In the genomic region with DNA sequence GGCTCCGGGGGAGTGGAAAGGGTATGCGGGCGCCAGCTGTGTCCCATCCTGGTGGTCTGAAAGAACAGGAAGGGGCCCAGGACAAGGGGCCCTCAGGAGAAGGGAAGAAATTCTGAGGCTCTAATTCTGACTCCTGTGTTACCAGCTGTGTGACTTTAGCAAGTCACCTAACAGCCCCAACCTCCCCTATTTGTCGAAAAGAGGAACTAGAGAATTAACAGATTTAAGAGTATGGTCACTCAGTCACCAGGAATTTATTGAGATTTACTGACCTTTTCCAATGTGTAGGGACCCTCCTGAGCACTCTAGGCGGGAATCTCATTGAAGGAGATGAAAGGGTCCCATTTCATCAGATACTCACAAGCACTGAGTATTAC, we compare ENCODE assay signal across 15 cellular contexts. TPM values are rescaled to one million over a fixed set of nuclear protein-coding genes. Genes with fewer than 3 reads are reported as not detected.
DNase-seq lines count a peak whose midpoint lies in the region; ATAC-seq and TF ChIP-seq lines count a peak whose summit lies in the region.
"Had no signal": no experiment of that assay in that cellular context is flagged by ENCODE, and none has a peak within 500 bp of the region (broad histone marks: within the 10 kb centered on the region; RNA-seq: fewer than 3 reads in every experiment).

No MANE protein-coding gene starts in this region.

- peak overlapping the region in 6 of 11 experiments; percentile 8 to 71 (median 32); a peak in 8 of 22 replicates for H3K27ac ChIP-seq in BLaER1 treated with 17β-estradiol and CSF1 and Interleukin-3, amounts not matched to agents 10 nM and 100 nM
- H3K27ac ChIP-seq in HUES48 (ENCODE audit: low read depth, low read length) (peak overlapping the region; percentile 67), OCI-LY7 (ENCODE audit: low read depth, low read length, poor library complexity, severe bottlenecking) (peak overlapping the region; percentile 8), endodermal cell (ENCODE audit: low read depth, low read length) (no peak overlapping the region)
- H3K27ac ChIP-seq: lower lobe of right lung, psoas muscle had no signal

- H4K20me1 ChIP-seq in BLaER1 treated with 17β-estradiol and CSF1 and Interleukin-3, amounts not matched to agents 10 nM and 100 nM, result peaks cover 0 to 13% (median 0%) of the 10 kb centered on the region in 11 experiments; a peak in 2 of 22 replicates
- H4K20me1 ChIP-seq in OCI-LY7 (ENCODE audit: insufficient read depth, low read length), result no peaks in the 10 kb centered on the region

- no peak overlapping the region for H3K27ac Mint-ChIP-seq in endodermal cell
- no peak overlapping the region for H3K27ac Mint-ChIP-seq in T-helper 2 cell treated with Interferon-gamma antibody and Interleukin-4, amounts not matched to agents 5 μg/mL and 100 μg/mL, for 36 hours
- H3K27ac Mint-ChIP-seq: natural killer cell treated with Interleukin-12 subunit alpha and Interleukin-12 subunit beta and Interleukin-15 and Interleukin-18, amount 100 ng/mL, for 72 hours had no signal

- peaks cover 0 to 9% (median 5%) of the 10 kb centered on the region in 11 experiments; a peak in 7 of 22 replicates for H3K9me3 ChIP-seq in BLaER1 treated with 17β-estradiol and CSF1 and Interleukin-3, amounts not matched to agents 10 nM and 100 nM (replicated peaks in 1 of 11)
- H3K9me3 ChIP-seq in HUES48 (ENCODE audit: control insufficient read depth, insufficient read depth, low read length) (no peaks in the 10 kb centered on the region), OCI-LY7 (ENCODE audit: low read length) (no peaks in the 10 kb centered on the region), endodermal cell (ENCODE audit: control insufficient read depth, low read length) (no peaks in the 10 kb centered on the region)
- H3K9me3 ChIP-seq: lower lobe of right lung, psoas muscle had no signal

- no peaks in the 10 kb centered on the region for H3K79me2 ChIP-seq in OCI-LY7 (ENCODE audit: insufficient read depth, low read depth, low read length)

- POLR2A ChIA-PET in OCI-LY7 (lab: Charles Lee), result no interaction called here

- peak overlapping the region; percentile 24 for H3K4me3 Mint-ChIP-seq in endodermal cell
- no peak overlapping the region for H3K4me3 Mint-ChIP-seq in T-helper 2 cell treated with Interferon-gamma antibody and Interleukin-4, amounts not matched to agents 5 μg/mL and 100 μg/mL, for 36 hours
- H3K4me3 Mint-ChIP-seq: natural killer cell treated with Interleukin-12 subunit alpha and Interleukin-12 subunit beta and Interleukin-15 and Interleukin-18, amount 100 ng/mL, for 72 hours had no signal

- peak; percentile 46 for DNase-seq in OCI-LY7 (ENCODE audit: low spot score)
- DNase-seq in endodermal cell, result no peak
- DNase-seq in T-helper 2 cell treated with Interferon-gamma antibody and Interleukin-4, amounts not matched to agents 5 μg/mL and 100 μg/mL, for 36 hours (ENCODE audit: low spot score), result no peak
- no peak for DNase-seq in anterior cingulate cortex (lab: John Stamatoyannopoulos, UW)
- DNase-seq: activated CD4-positive, CD25-positive, alpha-beta regulatory T cell; activated gamma-delta T cell treated with Interleukin-2 at 50 U/mL for 16 hours; lower lobe of right lung; NK-92 treated with Interleukin-12 subunit alpha and Interleukin-12 subunit beta, amount 100 ng/mL, for 24 hours; psoas muscle; SW 1271 had no signal

- peaks cover 0 to 5% (median 0%) of the 10 kb centered on the region in 11 experiments; a peak in 5 of 22 replicates for H3K27me3 ChIP-seq in BLaER1 treated with 17β-estradiol and CSF1 and Interleukin-3, amounts not matched to agents 10 nM and 100 nM
- H3K27me3 ChIP-seq in HUES48 (ENCODE audit: control insufficient read depth, insufficient read depth, low read length) (no peaks in the 10 kb centered on the region), endodermal cell (ENCODE audit: control insufficient read depth, insufficient read depth, low read length, poor library complexity, severe bottlenecking) (no peaks in the 10 kb centered on the region)

- H2AFZ ChIP-seq in OCI-LY7 (ENCODE audit: low read length), result no peak overlapping the region

- H3K9me2 ChIP-seq in OCI-LY7 (ENCODE audit: insufficient read depth, low read length), result no peaks in the 10 kb centered on the region

- no TSS peak for BruUV-seq in OCI-LY7 (replicated peaks; lab: Mats Ljungman, UMichigan)

- CTCF ChIA-PET in OCI-LY7 (lab: Charles Lee; ENCODE audit: unreplicated experiment), result no interaction called here

- H3K9me3 Mint-ChIP-seq in endodermal cell, result no peaks in the 10 kb centered on the region
- H3K9me3 Mint-ChIP-seq in T-helper 2 cell treated with Interferon-gamma antibody and Interleukin-4, amounts not matched to agents 5 μg/mL and 100 μg/mL, for 36 hours, result no peaks in the 10 kb centered on the region
- H3K9me3 Mint-ChIP-seq: natural killer cell treated with Interleukin-12 subunit alpha and Interleukin-12 subunit beta and Interleukin-15 and Interleukin-18, amount 100 ng/mL, for 72 hours had no signal

- H3K9ac ChIP-seq in BLaER1 treated with 17β-estradiol and CSF1 and Interleukin-3, amounts not matched to agents 10 nM and 100 nM, result peak overlapping the region in 5 of 11 experiments; percentile 12 to 38 (median 19); a peak in 5 of 22 replicates
- no peak overlapping the region for H3K9ac ChIP-seq in HUES48 (ENCODE audit: low read depth, low read length)
- no peak overlapping the region for H3K9ac ChIP-seq in endodermal cell (ENCODE audit: extremely low read depth, low read length, poor library complexity, severe bottlenecking)

- no peak overlapping the region for H3K4me3 ChIP-seq in BLaER1 treated with 17β-estradiol and CSF1 and Interleukin-3, amounts not matched to agents 10 nM and 100 nM
- H3K4me3 ChIP-seq in HUES48 (ENCODE audit: low read depth, low read length), result peak overlapping the region; percentile 26; the same call in 1 of the 2 replicates
- H3K4me3 ChIP-seq in OCI-LY7 (ENCODE audit: low read depth, low read length, poor library complexity, severe bottlenecking), result no peak overlapping the region
- no peak overlapping the region for H3K4me3 ChIP-seq in endodermal cell (ENCODE audit: low read length)
- H3K4me3 ChIP-seq: lower lobe of right lung, psoas muscle had no signal

- H3K36me3 ChIP-seq in BLaER1 treated with 17β-estradiol and CSF1 and Interleukin-3, amounts not matched to agents 10 nM and 100 nM, result peaks cover 14 to 21% (median 19%) of the 10 kb centered on the region in 11 experiments; a peak in 21 of 22 replicates
- no peaks in the 10 kb centered on the region for H3K36me3 ChIP-seq in HUES48 (ENCODE audit: control insufficient read depth, insufficient read depth, low read length)
- peaks cover 6% of the 10 kb centered on the region; the same call in 1 of the 2 replicates for H3K36me3 ChIP-seq in OCI-LY7 (ENCODE audit: insufficient read depth, low read length)
- peaks cover 4% of the 10 kb centered on the region for H3K36me3 ChIP-seq in endodermal cell (ENCODE audit: control insufficient read depth, insufficient read depth, low read length)

- ATAC-seq in GM21526 (IDR thresholded peaks at IDR 0.05; ENCODE audit: low FRiP score, unreplicated experiment), result no peak
- ATAC-seq in HG03520 (IDR thresholded peaks at IDR 0.05; ENCODE audit: unreplicated experiment), result no peak

- TF ChIP-seq CTCF in OCI-LY7 (conservative IDR thresholded peaks at IDR 0.05; ENCODE audit: low read length) (no peak), endodermal cell (conservative IDR thresholded peaks at IDR 0.05) (no peak)

- peaks cover 16% of the 10 kb centered on the region for H3K36me3 Mint-ChIP-seq in endodermal cell (ENCODE audit: low read depth)
- peaks cover 9% of the 10 kb centered on the region for H3K36me3 Mint-ChIP-seq in T-helper 2 cell treated with Interferon-gamma antibody and Interleukin-4, amounts not matched to agents 5 μg/mL and 100 μg/mL, for 36 hours (ENCODE audit: low read depth)
- H3K36me3 Mint-ChIP-seq: natural killer cell treated with Interleukin-12 subunit alpha and Interleukin-12 subunit beta and Interleukin-15 and Interleukin-18, amount 100 ng/mL, for 72 hours had no signal

- no peaks in the 10 kb centered on the region for H3K4me1 Mint-ChIP-seq in endodermal cell
- no peaks in the 10 kb centered on the region for H3K4me1 Mint-ChIP-seq in T-helper 2 cell treated with Interferon-gamma antibody and Interleukin-4, amounts not matched to agents 5 μg/mL and 100 μg/mL, for 36 hours (ENCODE audit: low read depth)

- 76 to 80% methylated on average over 4 to 5 of the region's 5 CpGs for WGBS in endodermal cell (ENCODE audit: insufficient coverage in 1 of 2, insufficient read length in 1 of 2), 2 experiments

- no peaks in the 10 kb centered on the region for H3K27me3 Mint-ChIP-seq in endodermal cell (ENCODE audit: insufficient read depth)
- no peaks in the 10 kb centered on the region for H3K27me3 Mint-ChIP-seq in T-helper 2 cell treated with Interferon-gamma antibody and Interleukin-4, amounts not matched to agents 5 μg/mL and 100 μg/mL, for 36 hours (ENCODE audit: low read depth)
- H3K27me3 Mint-ChIP-seq: natural killer cell treated with Interleukin-12 subunit alpha and Interleukin-12 subunit beta and Interleukin-15 and Interleukin-18, amount 100 ng/mL, for 72 hours had no signal

- intact Hi-C loops in OCI-LY7 (cut with micrococcal nuclease; ENCODE audit: unreplicated experiment), result loop anchor here (10.0 kb wide), 1 partner anchor 281 kb away; no protein-coding TSS in a partner anchor

- peaks cover 14 to 57% (median 46%) of the 10 kb centered on the region in 10 experiments for H3K4me1 ChIP-seq in BLaER1 treated with 17β-estradiol and CSF1 and Interleukin-3, amounts not matched to agents 10 nM and 100 nM
- 0 out of 2 replicates have a peak, but pooled peaks cover 3% of the 10 kb centered on the region for H3K4me1 ChIP-seq in HUES48 (ENCODE audit: control insufficient read depth, insufficient read depth, low read length)
- H3K4me1 ChIP-seq in OCI-LY7 (ENCODE audit: insufficient read depth, low read length, poor library complexity, severe bottlenecking), result peaks cover 10% of the 10 kb centered on the region
- no peaks in the 10 kb centered on the region for H3K4me1 ChIP-seq in endodermal cell (ENCODE audit: control insufficient read depth, insufficient read depth, low read length)
- H3K4me1 ChIP-seq: lower lobe of right lung had no signal

- peak overlapping the region; percentile 53 to 97 (median 87) for H3K4me2 ChIP-seq in BLaER1 treated with 17β-estradiol and CSF1 and Interleukin-3, amounts not matched to agents 10 nM and 100 nM
- H3K4me2 ChIP-seq in OCI-LY7 (ENCODE audit: low read length), result peak overlapping the region; percentile 14; the same call in 1 of the 2 replicates

RNA-seq across cellular contexts. Expression of gene RPS6KA4, which starts 14.6 kb away (rescaled TPM):
- total RNA-seq in OCI-LY7 (2014; rRNA removed; shearing (Covaris generic)), result 9.0 and 16.7 TPM in 2 replicates
- total RNA-seq in OCI-LY7 (2022) (11.0 and 13.4 TPM in 2 replicates), endodermal cell (10 to 100 TPM; 13.5 to 14.5 TPM)
- 10.2 TPM for polyA plus RNA-seq in endodermal cell (2013, experiment 1 of 2)
- 9.9 TPM for polyA plus RNA-seq in endodermal cell (2013, experiment 2 of 2)

RNA-seq across cellular contexts. Expression of gene CCDC88B, which starts 33.6 kb away (rescaled TPM):
- 40.7 and 44.1 TPM in 2 replicates for total RNA-seq in OCI-LY7 (2014; rRNA removed; shearing (Covaris generic))
- total RNA-seq in OCI-LY7 (2022) (61.5 and 67.2 TPM in 2 replicates), endodermal cell (10 to 100 TPM; 14.2 to 15.2 TPM)
- 5.3 TPM for polyA plus RNA-seq in endodermal cell (2013, experiment 1 of 2)
- 4.5 TPM for polyA plus RNA-seq in endodermal cell (2013, experiment 2 of 2)

RNA-seq across cellular contexts. Expression of gene PRDX5, which starts 55.7 kb away (rescaled TPM):
- total RNA-seq in OCI-LY7 (2014; rRNA removed; shearing (Covaris generic)), result 177 and 200 TPM in 2 replicates
- 168 and 217 TPM in 2 replicates for total RNA-seq in OCI-LY7 (2022)
- total RNA-seq in endodermal cell, result 100 to 1,000 TPM; 235 to 289 TPM
- polyA plus RNA-seq in endodermal cell (2013, experiment 1 of 2), result 188 TPM
- 181 TPM for polyA plus RNA-seq in endodermal cell (2013, experiment 2 of 2)

RNA-seq across cellular contexts. Expression of gene TRMT112, which starts 56.2 kb away (rescaled TPM):
- total RNA-seq in OCI-LY7 (2014; rRNA removed; shearing (Covaris generic)), result 322 and 414 TPM in 2 replicates
- total RNA-seq in OCI-LY7 (2022), result 198 and 205 TPM in 2 replicates
- 100 to 1,000 TPM; 265 to 352 TPM for total RNA-seq in endodermal cell
- 224 TPM for polyA plus RNA-seq in endodermal cell (2013, experiment 1 of 2)
- polyA plus RNA-seq in endodermal cell (2013, experiment 2 of 2), result 197 TPM
